ENCODE assay signal across 18 cellular contexts in the genomic region with DNA sequence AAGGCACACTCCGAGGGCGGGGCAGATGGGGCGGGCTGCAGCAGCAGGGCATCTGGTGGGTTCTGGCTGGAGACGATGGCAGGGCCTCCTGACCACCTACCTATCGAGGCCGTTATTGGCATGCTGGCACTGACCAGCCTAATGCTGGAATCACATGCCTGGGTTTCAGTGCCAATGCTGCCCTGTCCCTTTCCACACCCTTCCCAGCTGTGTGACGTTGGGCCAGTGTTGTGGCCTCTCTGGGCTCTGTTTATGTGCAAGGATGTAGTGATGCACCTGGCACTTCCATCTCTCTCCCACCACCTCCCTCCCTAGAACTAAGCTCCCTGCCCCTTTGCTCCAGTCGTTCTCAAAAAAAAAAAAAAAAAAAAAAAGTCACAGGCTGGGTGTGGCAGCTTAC.
A peak's percentile ranks its signal among the peaks of the same experiment; 100 is the strongest.
DNase-seq lines count a peak whose midpoint lies in the region; ATAC-seq, FAIRE-seq and TF ChIP-seq lines count a peak whose summit lies in the region.
"Had no signal": no experiment of that assay in that cellular context is flagged by ENCODE, and none has a peak within 500 bp of the region (broad histone marks: within the 10 kb centered on the region; RNA-seq: fewer than 3 reads in every experiment).

No MANE protein-coding gene starts in this region.

- H3K9me3 ChIP-seq in A549 (no peaks in the 10 kb centered on the region), neuronal stem cell (replicated peaks in 1 of 2; ENCODE audit: control insufficient read depth in 2 of 2, insufficient read depth in 1 of 2, low read depth in 1 of 2, low read length in 2 of 2) (no peaks in the 10 kb centered on the region)
- H3K9me3 ChIP-seq: BLaER1, Caco-2 had no signal

- WGBS in A549 (ENCODE audit: missing lambda C conversion rate) = 79% methylated on average over 7 of the region's 8 CpGs
- WGBS in neuronal stem cell (ENCODE audit: extremely low coverage in 2 of 2, insufficient read length in 2 of 2, insufficient replicate concordance in 1 of 2), 2 donors = no CpG with 5 or more reads among the region's 8 CpGs

- H3K36me3 Mint-ChIP-seq in WTC11 = peaks cover 2% of the 10 kb centered on the region; the same call in 1 of the 2 replicates
- peaks cover 0 to 16% (median 16%) of the 10 kb centered on the region in 3 donors for H3K36me3 Mint-ChIP-seq in immature natural killer cell

- no peak overlapping the region for H4K8ac ChIP-seq in neuronal stem cell (ENCODE audit: low read depth, low read length)

- H3K4ac ChIP-seq in neuronal stem cell (ENCODE audit: low read length) = no peak overlapping the region

- H2AK5ac ChIP-seq in neuronal stem cell (ENCODE audit: low read depth, low read length) = no peak overlapping the region

- H3K4me3 Mint-ChIP-seq in WTC11 (no peak overlapping the region), immature natural killer cell (no peak overlapping the region)
- H3K4me3 Mint-ChIP-seq: B cell; CD4-positive, CD25-positive, alpha-beta regulatory T cell; CD8-positive, alpha-beta T cell; GM23338; H9 had no signal

- ATAC-seq in A549 (no peak), WTC11 (no peak)
- ATAC-seq: CD8-positive, alpha-beta T cell had no signal

- no peak overlapping the region for H3K4me3 ChIP-seq in A549
- no peak overlapping the region for H3K4me3 ChIP-seq in neuronal stem cell (ENCODE audit: low read length in 2 of 2)
- H3K4me3 ChIP-seq: BLaER1, GM12878, GM23338 had no signal

- no peak overlapping the region for H3K27ac ChIP-seq in A549
- no peak overlapping the region for H3K27ac ChIP-seq in neuronal stem cell (replicated peaks; ENCODE audit: low read length)
- H3K27ac ChIP-seq: BLaER1, C4-2B had no signal

- CTCF ChIA-PET in A549 (lab: Yijun Ruan, JAX) = interaction anchor here (0.6 to 8.6 kb wide), 9 partner anchors 7 to 1154 kb away, joined by 3 to 81 read pairs (median 7); no protein-coding TSS in a partner anchor
- CTCF ChIA-PET in WTC11 (lab: Charles Lee) = interaction anchor here (0.7 to 1.8 kb wide), 13 partner anchors 19 to 883 kb away, joined by 3 to 11 read pairs (median 4); no protein-coding TSS in a partner anchor

- no peak for TF ChIP-seq CTCF in A549 (IDR thresholded peaks at IDR 0.05)
- no peak for TF ChIP-seq CTCF in WTC11 (IDR thresholded peaks at IDR 0.05)

- no peak overlapping the region for H3K14ac ChIP-seq in neuronal stem cell (ENCODE audit: low read length)

- H3K23ac ChIP-seq in neuronal stem cell (ENCODE audit: low read depth, low read length, poor library complexity) = peak overlapping the region; percentile 62

- H2BK120ac ChIP-seq in neuronal stem cell (ENCODE audit: low read depth, low read length) = no peak overlapping the region

- no peak overlapping the region for H2BK5ac ChIP-seq in neuronal stem cell (ENCODE audit: low read length)

- no peaks in the 10 kb centered on the region for H3K27me3 ChIP-seq in neuronal stem cell (ENCODE audit: control insufficient read depth in 3 of 3, insufficient read depth in 3 of 3, low read depth in 1 of 3, low read length in 3 of 3)
- H3K27me3 ChIP-seq: BLaER1 had no signal

- DNase-seq in A549 (ENCODE audit: low read depth in 1 of 2, low spot score in 1 of 2) (no peak), WTC11 (ENCODE audit: low spot score) (no peak), neuronal stem cell (ENCODE audit: low spot score) (no peak), immature natural killer cell (no peak), ACHN (no peak), superior temporal gyrus (ENCODE audit: extremely low spot score) (no peak)
- DNase-seq: 8988T; CD8-positive, alpha-beta T cell; DMS153 had no signal

- H2AFZ ChIP-seq in neuronal stem cell (ENCODE audit: low read length) = no peak overlapping the region
- H2AFZ ChIP-seq: GM23338 had no signal

- no peak for TF ChIP-seq POLR2A in A549 (IDR thresholded peaks at IDR 0.05; ENCODE audit: low read length)

- TF ChIP-seq EP300 in A549 (IDR thresholded peaks at IDR 0.05) = no peak

- H3K27me3 Mint-ChIP-seq in WTC11 (ENCODE audit: low read depth) = no peaks in the 10 kb centered on the region
- H3K27me3 Mint-ChIP-seq in immature natural killer cell (ENCODE audit: low read depth in 3 of 3) = no peaks in the 10 kb centered on the region
- H3K27me3 Mint-ChIP-seq: B cell; CD4-positive, CD25-positive, alpha-beta regulatory T cell had no signal

- in situ Hi-C loops in ACHN (cut with HindIII; ENCODE audit: low pct_ligation_motif_present, low pct_unique_long_range_greater_than_20kb, low sequenced_read_pairs) = no loop called here

- no peak overlapping the region for H3K27ac Mint-ChIP-seq in WTC11
- H3K27ac Mint-ChIP-seq in immature natural killer cell = no peak overlapping the region
- H3K27ac Mint-ChIP-seq: B cell; CD4-positive, CD25-positive, alpha-beta regulatory T cell; CD8-positive, alpha-beta T cell; GM23338; H9 had no signal

- H3K18ac ChIP-seq in neuronal stem cell (ENCODE audit: low read length) = no peak overlapping the region

- no peak overlapping the region for H2BK15ac ChIP-seq in neuronal stem cell (ENCODE audit: low read length)

- H3K9me3 Mint-ChIP-seq in WTC11 (no peaks in the 10 kb centered on the region), immature natural killer cell (no peaks in the 10 kb centered on the region)
- H3K9me3 Mint-ChIP-seq: CD8-positive, alpha-beta T cell; GM23338; H9 had no signal

- H3K4me1 Mint-ChIP-seq in WTC11 (0 out of 2 replicates have a peak, but pooled peaks cover 4% of the 10 kb centered on the region), immature natural killer cell (no peaks in the 10 kb centered on the region)
- H3K4me1 Mint-ChIP-seq: GM23338 had no signal

- no peak overlapping the region for H3K9ac ChIP-seq in neuronal stem cell (ENCODE audit: low read depth, low read length, poor library complexity)
- H3K9ac ChIP-seq: BLaER1 had no signal

- H3K79me1 ChIP-seq in neuronal stem cell (ENCODE audit: low read depth, low read length) = no peaks in the 10 kb centered on the region

- POLR2A ChIA-PET in A549 (lab: Yijun Ruan, JAX) = no interaction called here
- POLR2A ChIA-PET in WTC11 (lab: Charles Lee) = interaction anchor here (0.7 kb wide), 1 partner anchor 992 kb away, joined by 4 read pairs; no protein-coding TSS in a partner anchor

- no peak overlapping the region for H2BK12ac ChIP-seq in neuronal stem cell (ENCODE audit: low read length)

- no peak for FAIRE-seq in A549 (lab: Jason Lieb, UNC)
- FAIRE-seq: G401.6, GM12878 had no signal

- H3K36me3 ChIP-seq in neuronal stem cell (replicated peaks in 1 of 2; ENCODE audit: control insufficient read depth in 2 of 2, insufficient read depth in 2 of 2, low read length in 2 of 2) = peaks cover 22 to 77% of the 10 kb centered on the region in 2 donors

- H3K4me2 ChIP-seq in A549 = no peak overlapping the region
- H3K4me2 ChIP-seq in neuronal stem cell (ENCODE audit: insufficient read depth, low read length, poor library complexity, severe bottlenecking) = no peak overlapping the region
- H3K4me2 ChIP-seq: GM23338 had no signal

- H4K91ac ChIP-seq in neuronal stem cell (ENCODE audit: low read depth, low read length, poor library complexity) = no peak overlapping the region

- H3K4me1 ChIP-seq in A549 (peaks cover 11% of the 10 kb centered on the region), neuronal stem cell (ENCODE audit: control insufficient read depth in 2 of 2, insufficient read depth in 1 of 2, low read depth in 1 of 2, low read length in 2 of 2) (no peaks in the 10 kb centered on the region)
- H3K4me1 ChIP-seq: Caco-2 had no signal

- TF ChIP-seq RAD21 in A549 (conservative IDR thresholded peaks at IDR 0.05 in 1 of 2, IDR thresholded peaks at IDR 0.05 in 1 of 2) = no peak

TF ChIP-seq in A549, 52 proteins besides CTCF, POLR2A, EP300 and RAD21:
- TF ChIP-seq NR3C1 (IDR thresholded peaks at IDR 0.05) (no peak), ZFP36 (IDR thresholded peaks at IDR 0.05; ENCODE audit: borderline replicate concordance, partially characterized antibody) (peak; percentile 32), MAZ (IDR thresholded peaks at IDR 0.05; ENCODE audit: borderline replicate concordance, low read depth, low read length) (no peak)
TF ChIP-seq in A549: peak in this region for 1.

TF ChIP-seq in WTC11, 78 proteins besides CTCF, POLR2A, EP300 and RAD21:
- TF ChIP-seq JUN (CRISPR knock-in tag; IDR thresholded peaks at IDR 0.05) = no peak
- peak; percentile 34; the same call in 1 of the 2 replicates for TF ChIP-seq ZNF121 (CRISPR knock-in tag; IDR thresholded peaks at IDR 0.05)
- TF ChIP-seq ATF1 (CRISPR knock-in tag; IDR thresholded peaks at IDR 0.05) = no peak
- no peak for TF ChIP-seq STAT6 (CRISPR knock-in tag; conservative IDR thresholded peaks at IDR 0.05; ENCODE audit: low read depth)
- TF ChIP-seq FOXK1 (CRISPR knock-in tag; IDR thresholded peaks at IDR 0.05) = no peak
TF ChIP-seq in WTC11: peak in this region for 1.
